9 cellular contexts compared by ENCODE assay signal in genomic region chr2:9191044-9191481, GRCh38. TPM values are rescaled to one million over a fixed set of nuclear protein-coding genes. Genes with fewer than 3 reads are reported as not detected.
DNase-seq lines count a peak whose midpoint lies in the region; ATAC-seq, FAIRE-seq and TF ChIP-seq lines count a peak whose summit lies in the region.
"Had no signal": no experiment of that assay in that cellular context is flagged by ENCODE, and none has a peak within 500 bp of the region (broad histone marks: within the 10 kb centered on the region; RNA-seq: fewer than 3 reads in every experiment).

No MANE protein-coding gene starts in this region.

- DNase-seq in BJ (ENCODE audit: low read depth) (peak; percentile 76), SK-N-MC (ENCODE audit: low read depth, low spot score) (no peak), frontal cortex (ENCODE audit: low spot score in 2 of 2) (peak; percentile 51 to 59), osteoblast (ENCODE audit: insufficient read length, low spot score, missing footprints) (peak; percentile 91), NCI-H1105 (lab: John Stamatoyannopoulos, UW) (no peak), progenitor cell of endocrine pancreas (ENCODE audit: low spot score, unreplicated experiment) (no peak)
- DNase-seq in activated effector memory CD4-positive, alpha-beta T cell treated with Interleukin-2 at 50 U/mL for 16 hours: no peak
- DNase-seq: NCI-H69 had no signal

- no peak overlapping the region for H3K27ac Mint-ChIP-seq in progenitor cell of endocrine pancreas

- H3K9me3 Mint-ChIP-seq in progenitor cell of endocrine pancreas (ENCODE audit: low read depth): no peaks in the 10 kb centered on the region

- H3K79me2 ChIP-seq in osteoblast (ENCODE audit: insufficient read depth, low read length): no peaks in the 10 kb centered on the region

- H3K4me1 ChIP-seq in osteoblast (ENCODE audit: insufficient read depth, low read length): peaks cover 62% of the 10 kb centered on the region

- no peak for FAIRE-seq in frontal cortex (lab: Jason Lieb, UNC)

- TF ChIP-seq CTCF in BJ (IDR thresholded peaks at IDR 0.05; ENCODE audit: insufficient read depth, low read depth, low read length) (no peak), osteoblast (IDR thresholded peaks at IDR 0.05; ENCODE audit: extremely low read depth, low read depth, low read length) (no peak), progenitor cell of endocrine pancreas (IDR thresholded peaks at IDR 0.05; ENCODE audit: unreplicated experiment) (no peak)

- H3K4me3 ChIP-seq in BJ (ENCODE audit: low read depth, low read length) (no peak overlapping the region), SK-N-MC (no peak overlapping the region), osteoblast (ENCODE audit: insufficient read depth, low read length) (peak overlapping the region; percentile 38)

- CTCF ChIA-PET in BJ (lab: Yijun Ruan, JAX): interaction anchor here (0.8 to 1.0 kb wide), 4 partner anchors 9 to 48 kb away, joined by 3 to 4 read pairs (median 3); no protein-coding TSS in a partner anchor

- H3K9ac ChIP-seq in SK-N-MC (ENCODE audit: insufficient read length): no peak overlapping the region

- H3K27ac ChIP-seq in SK-N-MC (0 out of 2 replicates have a peak overlapping the region, but pooled peaks have one; percentile 48), osteoblast (ENCODE audit: low read depth, low read length) (peak overlapping the region; percentile 97)

- H3K36me3 Mint-ChIP-seq in progenitor cell of endocrine pancreas (ENCODE audit: insufficient read depth): no peaks in the 10 kb centered on the region

- H3K4me1 Mint-ChIP-seq in progenitor cell of endocrine pancreas (ENCODE audit: low read depth): peaks cover 4% of the 10 kb centered on the region

- H3K4me2 ChIP-seq in osteoblast (ENCODE audit: insufficient read depth, low read length): peak overlapping the region; percentile 70

- POLR2A ChIA-PET in BJ (lab: Charles Lee): interaction anchor here (0.5 kb wide), 1 partner anchor 195 kb away, joined by 9 read pairs; no protein-coding TSS in a partner anchor

- H3K9me3 ChIP-seq in SK-N-MC (ENCODE audit: low read depth, low read length) (no peaks in the 10 kb centered on the region), osteoblast (ENCODE audit: low read depth, low read length) (no peaks in the 10 kb centered on the region)

- H2AFZ ChIP-seq in osteoblast (ENCODE audit: low read length): peak overlapping the region; percentile 9

- no peak overlapping the region for H3K4me3 Mint-ChIP-seq in progenitor cell of endocrine pancreas (ENCODE audit: low read depth)

- H3K27me3 ChIP-seq in BJ (ENCODE audit: control insufficient read depth, insufficient read depth, low read length): no peaks in the 10 kb centered on the region
- no peaks in the 10 kb centered on the region for H3K27me3 ChIP-seq in osteoblast (ENCODE audit: insufficient read depth, low read length)

- H4K20me1 ChIP-seq in osteoblast (ENCODE audit: insufficient read depth, low read length): no peaks in the 10 kb centered on the region

- H3K36me3 ChIP-seq in BJ (ENCODE audit: control insufficient read depth, insufficient read depth, low read length) (no peaks in the 10 kb centered on the region; the same call in 1 of the 2 replicates), SK-N-MC (ENCODE audit: insufficient read depth, low read length) (no peaks in the 10 kb centered on the region), osteoblast (ENCODE audit: insufficient read depth, low read length) (no peaks in the 10 kb centered on the region)

- ATAC-seq in GM19035 (IDR thresholded peaks at IDR 0.05; ENCODE audit: unreplicated experiment): no peak

- H3K27me3 Mint-ChIP-seq in progenitor cell of endocrine pancreas: peaks cover 3% of the 10 kb centered on the region

RNA-seq across cellular contexts. Expression of gene ASAP2, which starts 15.5 kb away (rescaled TPM):
- polyA plus RNA-seq in BJ (2011; rRNA removed): 14.1 and 18.2 TPM in 2 replicates
- 19.3 and 19.9 TPM in 2 replicates for polyA minus RNA-seq in BJ (2011; rRNA and poly(A)+ RNA removed)
- total RNA-seq in frontal cortex: 32.2 TPM
- 56.0 and 66.2 TPM in 2 replicates for total RNA-seq in osteoblast
- 65.4 and 69.3 TPM in 2 replicates for total RNA-seq in progenitor cell of endocrine pancreas

Comparison
In these comparisons a context has a peak if more than half of its experiments do, and no peak if none do; other contexts are left out.
1. DNase-seq: peak in BJ (single experiment), frontal cortex (2 of 2) and osteoblast (single experiment); none in SK-N-MC (single experiment), NCI-H1105 (single experiment), progenitor cell of endocrine pancreas (single experiment) and activated effector memory CD4-positive, alpha-beta T cell treated with Interleukin-2 at 50 U/mL for 16 hours (single experiment).